1 cellular context compared by ENCODE assay signal in genomic region chr16:15043344-15043743, GRCh38.
TF ChIP-seq lines count a peak whose summit lies in the region.

No MANE protein-coding gene starts in this region.

TF ChIP-seq in IMR-90, 13 proteins besides CTCF, POLR2A, EP300 and RAD21 (continued from another document):
- TF ChIP-seq USF2 (IDR thresholded peaks at IDR 0.05; ENCODE audit: low read depth, low read length) (no peak), BHLHE40 (IDR thresholded peaks at IDR 0.05; ENCODE audit: low read depth, low read length) (no peak), MAZ (IDR thresholded peaks at IDR 0.05; ENCODE audit: borderline replicate concordance, low read depth, low read length) (no peak), ELK1 (IDR thresholded peaks at IDR 0.05; ENCODE audit: borderline replicate concordance, low read depth, low read length) (no peak), RFX5 (IDR thresholded peaks at IDR 0.05; ENCODE audit: low read depth, low read length) (no peak), MAFK (IDR thresholded peaks at IDR 0.05; ENCODE audit: low read depth, low read length) (no peak), RCOR1 (IDR thresholded peaks at IDR 0.05; ENCODE audit: insufficient replicate concordance, low read length) (no peak), SMC3 (IDR thresholded peaks at IDR 0.05; ENCODE audit: low read depth, low read length) (no peak), NFE2L2 (IDR thresholded peaks at IDR 0.05; ENCODE audit: low read depth, low read length) (no peak), FOS (IDR thresholded peaks at IDR 0.05; ENCODE audit: low read depth, low read length) (no peak), MXI1 (IDR thresholded peaks at IDR 0.05; ENCODE audit: borderline replicate concordance, low read depth, low read length) (no peak)
TF ChIP-seq in IMR-90: peak in this region for 0.
